8 cellular contexts compared by ENCODE assay signal in the genomic region with DNA sequence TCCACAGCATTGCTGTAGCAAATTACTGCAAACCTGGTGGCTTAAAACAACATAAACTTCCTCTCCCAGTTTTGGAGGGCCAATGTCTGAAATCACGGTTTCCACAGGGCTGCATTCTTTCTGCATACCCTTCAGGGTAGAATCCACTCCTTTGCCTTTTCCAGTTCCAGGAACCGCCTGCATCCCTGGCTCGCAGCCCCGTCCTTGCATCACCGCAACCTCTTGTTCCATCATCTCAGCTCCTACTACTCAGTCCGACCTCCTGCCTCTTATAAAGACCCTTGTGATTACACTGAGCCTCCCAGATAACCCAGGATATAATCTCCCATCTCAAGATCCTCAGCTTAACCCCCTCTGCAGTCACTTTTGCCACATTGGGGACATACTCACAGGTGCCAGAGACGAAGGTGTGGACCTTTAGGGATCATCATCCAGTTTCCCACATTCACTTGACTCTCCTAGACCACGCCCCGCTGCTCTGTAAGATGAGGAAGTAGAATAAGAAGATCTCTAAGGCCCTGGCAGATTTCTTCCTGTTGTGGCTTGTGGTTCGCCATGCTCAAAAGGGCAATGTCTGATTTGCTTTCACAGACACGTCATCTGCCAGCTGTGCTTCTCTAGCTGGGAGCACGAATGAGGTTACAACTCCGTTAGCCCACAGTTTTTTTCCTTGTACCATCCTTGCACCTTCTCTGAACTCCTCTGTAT.
DNase-seq lines count a peak whose midpoint lies in the region; ATAC-seq and TF ChIP-seq lines count a peak whose summit lies in the region.

No MANE protein-coding gene starts in this region.

- H3K18ac ChIP-seq in IMR-90 (ENCODE audit: low read depth, low read length): no peak overlapping the region

- H3K14ac ChIP-seq in IMR-90 (replicated peaks; ENCODE audit: low read depth, low read length): no peak overlapping the region

- no peak overlapping the region for H2AK9ac ChIP-seq in IMR-90 (replicated peaks; ENCODE audit: low read depth, low read length, poor library complexity)

- H3K27ac ChIP-seq in IMR-90 (ENCODE audit: insufficient read depth, low read length) (no peak overlapping the region), lower lobe of right lung (no peak overlapping the region), vagina (no peak overlapping the region), spleen (no peak overlapping the region), esophagus muscularis mucosa (replicated peaks in 1 of 4) (no peak overlapping the region)

- no peak overlapping the region for H3K23ac ChIP-seq in IMR-90 (ENCODE audit: low read depth, low read length)

- H3K79me1 ChIP-seq in IMR-90 (ENCODE audit: low read depth in 1 of 2, low read length in 2 of 2): no peaks in the 10 kb centered on the region

- POLR2A ChIA-PET in IMR-90 (lab: Charles Lee; ENCODE audit: unreplicated experiment): no interaction called here

- H3K27me3 ChIP-seq in IMR-90 (ENCODE audit: control insufficient read depth, insufficient read depth, low read length) (no peaks in the 10 kb centered on the region; the same call in 1 of the 2 replicates), lower lobe of right lung (ENCODE audit: low read depth) (peaks cover 5% of the 10 kb centered on the region), vagina (no peaks in the 10 kb centered on the region), spleen (replicated peaks in 1 of 7) (peaks cover 0 to 25% (median 0%) of the 10 kb centered on the region in 7 donors), esophagus muscularis mucosa (peaks cover 0 to 11% (median 0%) of the 10 kb centered on the region in 4 donors)

- H3K4me1 ChIP-seq in IMR-90 (ENCODE audit: control insufficient read depth, insufficient read depth, low read length) (peaks cover 2% of the 10 kb centered on the region), lower lobe of right lung (no peaks in the 10 kb centered on the region), vagina (no peaks in the 10 kb centered on the region), spleen (no peaks in the 10 kb centered on the region), esophagus muscularis mucosa (no peaks in the 10 kb centered on the region)

- H2BK20ac ChIP-seq in IMR-90 (ENCODE audit: low read depth, low read length): no peak overlapping the region

- no peak for TF ChIP-seq EP300 in esophagus muscularis mucosa (IDR thresholded peaks at IDR 0.05)

- no TSS peak for BruUV-seq in IMR-90 (replicated peaks; lab: Mats Ljungman, UMichigan)

- H3K4me3 ChIP-seq in IMR-90 (ENCODE audit: insufficient read depth, low read depth, low read length): no peak overlapping the region
- no peak overlapping the region for H3K4me3 ChIP-seq in lower lobe of right lung
- no peak overlapping the region for H3K4me3 ChIP-seq in vagina
- no peak overlapping the region for H3K4me3 ChIP-seq in spleen
- no peak overlapping the region for H3K4me3 ChIP-seq in esophagus muscularis mucosa

- no peaks in the 10 kb centered on the region for H3K36me3 ChIP-seq in IMR-90 (ENCODE audit: control insufficient read depth, insufficient read depth, low read length)
- H3K36me3 ChIP-seq in lower lobe of right lung: no peaks in the 10 kb centered on the region
- H3K36me3 ChIP-seq in vagina: no peaks in the 10 kb centered on the region
- no peaks in the 10 kb centered on the region for H3K36me3 ChIP-seq in spleen
- no peaks in the 10 kb centered on the region for H3K36me3 ChIP-seq in esophagus muscularis mucosa

- no peak overlapping the region for H4K91ac ChIP-seq in IMR-90 (ENCODE audit: insufficient read depth, low read depth, low read length)

- no peak overlapping the region for H2BK5ac ChIP-seq in IMR-90 (ENCODE audit: low read depth, low read length, poor library complexity, severe bottlenecking)

- H4K20me1 ChIP-seq in IMR-90 (ENCODE audit: insufficient read depth, low read length): no peaks in the 10 kb centered on the region

- no peak overlapping the region for H3K4me2 ChIP-seq in IMR-90 (ENCODE audit: low read depth, low read length)

- CTCF ChIA-PET in IMR-90 (lab: Yijun Ruan, JAX): no interaction called here

- no peaks in the 10 kb centered on the region for H3K9me3 ChIP-seq in IMR-90 (ENCODE audit: control insufficient read depth, insufficient read depth, low read length)
- H3K9me3 ChIP-seq in lower lobe of right lung: no peaks in the 10 kb centered on the region
- no peaks in the 10 kb centered on the region for H3K9me3 ChIP-seq in vagina
- no peaks in the 10 kb centered on the region for H3K9me3 ChIP-seq in spleen
- no peaks in the 10 kb centered on the region for H3K9me3 ChIP-seq in esophagus muscularis mucosa

- H4K8ac ChIP-seq in IMR-90 (ENCODE audit: low read depth in 2 of 2, low read length in 2 of 2): no peak overlapping the region

- H3K9ac ChIP-seq in IMR-90 (ENCODE audit: low read depth, low read length): no peak overlapping the region

- no peak overlapping the region for H2BK120ac ChIP-seq in IMR-90 (ENCODE audit: low read depth, low read length)

- no peak overlapping the region for H2AFZ ChIP-seq in IMR-90 (replicated peaks; ENCODE audit: low read length, poor library complexity)

- peaks cover 6% of the 10 kb centered on the region; the same call in 1 of the 2 replicates for H3K9me1 ChIP-seq in IMR-90 (ENCODE audit: insufficient read depth, low read length)

- DNase-seq in IMR-90 (peak; percentile 33), lower lobe of right lung (peak; percentile 50), vagina (ENCODE audit: extremely low spot score in 2 of 2) (no peak), spleen (no peak), esophagus muscularis mucosa (ENCODE audit: extremely low spot score) (no peak), Right ventricle myocardium inferior (ENCODE audit: missing footprints) (no peak)
- DNase-seq in activated CD8-positive, alpha-beta memory T cell treated with anti-CD3 and anti-CD28 coated beads for 48 hours (ENCODE audit: low read depth in 2 of 3, low spot score in 2 of 3): peak in 2 of 3 experiments; percentile 8 to 10

- no peak overlapping the region for H3K4ac ChIP-seq in IMR-90 (ENCODE audit: low read depth, low read length)

- TF ChIP-seq POLR2A in IMR-90 (IDR thresholded peaks at IDR 0.05; ENCODE audit: low read depth, low read length) (no peak), vagina (IDR thresholded peaks at IDR 0.05) (no peak), spleen (IDR thresholded peaks at IDR 0.05) (no peak), esophagus muscularis mucosa (IDR thresholded peaks at IDR 0.05; ENCODE audit: low read depth) (no peak)

- H2BK15ac ChIP-seq in IMR-90 (ENCODE audit: low read depth, low read length): no peak overlapping the region

- intact Hi-C loops in IMR-90 (cut with micrococcal nuclease) (no loop called here), lower lobe of right lung (cut with DNase I) (no loop called here), vagina (cut with DNase I) (no loop called here), spleen (cut with DNase I; ENCODE audit: low total_unique reads) (no loop called here), esophagus muscularis mucosa (cut with DNase I) (no loop called here), Right ventricle myocardium inferior (cut with DNase I) (no loop called here)

- 64% methylated on average over 8 of the region's 13 CpGs; no CpG with 5 or more reads in 1 of the 2 experiments for WGBS in IMR-90 (ENCODE audit: extremely low coverage in 2 of 2, insufficient read length in 1 of 2), 2 experiments
- 47 to 63% (median 55%) methylated on average over 13 of the region's 13 CpGs for WGBS in spleen, 5 donors
- WGBS in esophagus muscularis mucosa: 71% methylated on average over 13 of the region's 13 CpGs

- TF ChIP-seq CTCF in IMR-90 (conservative IDR thresholded peaks at IDR 0.05; ENCODE audit: low read depth, low read length) (no peak), lower lobe of right lung (IDR thresholded peaks at IDR 0.05) (no peak), vagina (IDR thresholded peaks at IDR 0.05) (no peak), spleen (IDR thresholded peaks at IDR 0.05 in 8 of 11, conservative IDR thresholded peaks at IDR 0.05 in 3 of 11) (no peak), esophagus muscularis mucosa (IDR thresholded peaks at IDR 0.05) (no peak)

- dilution Hi-C loops in IMR-90 (cut with HindIII; ENCODE audit: low sequenced_read_pairs, unreplicated experiment): no loop called here

- H4K5ac ChIP-seq in IMR-90 (ENCODE audit: low read depth, low read length): no peak overlapping the region

- no peak overlapping the region for H3K56ac ChIP-seq in IMR-90 (ENCODE audit: extremely low read depth, insufficient read depth, low read length)

- no peak overlapping the region for H2AK5ac ChIP-seq in IMR-90 (ENCODE audit: low read depth, low read length)

- TF ChIP-seq RAD21 in IMR-90 (IDR thresholded peaks at IDR 0.05; ENCODE audit: low read length): no peak

- ATAC-seq in GM19438 (IDR thresholded peaks at IDR 0.05; ENCODE audit: low read depth, unreplicated experiment) (peak; percentile 80), IMR-90 (ENCODE audit: low read depth) (peak; percentile 17; the same call in 1 of the 2 replicates), lower lobe of right lung (peak in 1 of 2 donors; percentile 41), Right ventricle myocardium inferior (no peak)

- in situ Hi-C loops in IMR-90 (cut with MboI; ENCODE audit: low sequenced_read_pairs): no loop called here

TF ChIP-seq in IMR-90, 13 proteins besides CTCF, POLR2A, EP300 and RAD21 (continues in another document):
- TF ChIP-seq SMC3 (IDR thresholded peaks at IDR 0.05; ENCODE audit: low read depth, low read length) (no peak), MXI1 (IDR thresholded peaks at IDR 0.05; ENCODE audit: borderline replicate concordance, low read depth, low read length) (no peak), CEBPB (IDR thresholded peaks at IDR 0.05; ENCODE audit: low read depth, low read length) (no peak), MAZ (IDR thresholded peaks at IDR 0.05; ENCODE audit: borderline replicate concordance, low read depth, low read length) (no peak), MAFK (IDR thresholded peaks at IDR 0.05; ENCODE audit: low read depth, low read length) (no peak), CHD1 (IDR thresholded peaks at IDR 0.05; ENCODE audit: low read depth, low read length) (no peak), NFE2L2 (IDR thresholded peaks at IDR 0.05; ENCODE audit: low read depth, low read length) (no peak)
- TF ChIP-seq, protein P1, sequence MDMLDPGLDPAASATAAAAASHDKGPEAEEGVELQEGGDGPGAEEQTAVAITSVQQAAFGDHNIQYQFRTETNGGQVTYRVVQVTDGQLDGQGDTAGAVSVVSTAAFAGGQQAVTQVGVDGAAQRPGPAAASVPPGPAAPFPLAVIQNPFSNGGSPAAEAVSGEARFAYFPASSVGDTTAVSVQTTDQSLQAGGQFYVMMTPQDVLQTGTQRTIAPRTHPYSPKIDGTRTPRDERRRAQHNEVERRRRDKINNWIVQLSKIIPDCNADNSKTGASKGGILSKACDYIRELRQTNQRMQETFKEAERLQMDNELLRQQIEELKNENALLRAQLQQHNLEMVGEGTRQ (IDR thresholded peaks at IDR 0.05; ENCODE audit: low read depth, low read length): no peak

Comparison
In these comparisons a context has a peak if more than half of its experiments do, and no peak if none do; other contexts are left out.
1. DNase-seq: peak in IMR-90 (single experiment), activated CD8-positive, alpha-beta memory T cell treated with anti-CD3 and anti-CD28 coated beads for 48 hours (2 of 3) and lower lobe of right lung (single experiment); none in vagina (0 of 2), spleen (single experiment), esophagus muscularis mucosa (single experiment) and Right ventricle myocardium inferior (single experiment).